11 cellular contexts compared by ENCODE assay signal in the genomic region with DNA sequence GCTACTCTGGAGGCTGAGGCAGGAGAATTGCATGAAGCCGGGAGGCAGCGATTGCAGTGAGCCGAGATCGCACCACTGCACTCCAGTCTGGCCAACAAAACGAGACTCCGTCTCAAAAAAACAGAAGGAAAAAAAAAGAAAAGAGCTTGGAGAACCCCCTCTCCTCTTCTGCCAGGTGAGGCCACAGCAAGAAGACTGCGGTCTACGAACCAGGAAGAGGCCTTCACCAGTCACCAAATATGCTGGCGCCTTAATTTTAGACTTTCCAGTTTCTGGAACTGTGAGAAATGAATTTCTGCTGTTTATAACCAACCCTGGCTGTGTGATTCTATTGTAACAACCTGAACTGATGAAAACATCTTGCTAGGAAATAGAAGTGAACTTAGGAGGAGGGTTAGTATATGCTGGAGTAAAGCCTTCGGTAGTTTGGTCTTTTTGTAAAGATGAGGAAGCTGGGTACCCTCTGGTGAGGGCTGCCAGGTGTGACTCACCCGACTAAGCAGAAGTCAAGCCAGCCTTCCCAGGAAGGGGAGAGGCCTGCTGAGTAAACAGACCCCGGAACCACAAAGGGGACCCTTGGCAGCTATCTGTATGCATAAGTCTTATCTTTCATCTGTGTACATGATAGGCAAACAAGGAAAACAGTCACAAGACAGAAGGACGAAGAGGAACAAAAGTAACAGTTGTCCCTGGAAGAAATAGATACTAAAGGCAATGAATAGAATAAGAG.
DNase-seq lines count a peak whose midpoint lies in the region; ATAC-seq, FAIRE-seq and TF ChIP-seq lines count a peak whose summit lies in the region.
"Had no signal": no experiment of that assay in that cellular context is flagged by ENCODE, and none has a peak within 500 bp of the region (broad histone marks: within the 10 kb centered on the region; RNA-seq: fewer than 3 reads in every experiment).

No MANE protein-coding gene starts in this region.

- RAD21 ChIA-PET in HCT116 (lab: Charles Lee; ENCODE audit: low non-redundant PET in 1 of 2, low total read pairs in 2 of 2, uncharacterized antibody in 2 of 2, unreplicated experiment in 2 of 2), result no interaction called here

- TF ChIP-seq RAD21 in HCT116 (IDR thresholded peaks at IDR 0.05; ENCODE audit: low read depth), result no peak

- peaks cover 4 to 7% of the 10 kb centered on the region in 2 donors for H3K27me3 Mint-ChIP-seq in T-cell

- 67 to 72% (median 70%) methylated on average over 13 of the region's 13 CpGs for WGBS in small intestine, 3 donors

- H3K36me3 Mint-ChIP-seq in T-cell, result peaks cover 8% of the 10 kb centered on the region

- H3K9me3 Mint-ChIP-seq in T-cell, result peaks cover 7 to 19% (median 9%) of the 10 kb centered on the region in 3 donors

- H3K4me1 ChIP-seq in HCT116 (ENCODE audit: control insufficient read depth in 1 of 2, insufficient read depth in 2 of 2, low read length in 2 of 2) (peaks cover 14 to 18% of the 10 kb centered on the region in 2 experiments; a peak in 3 of 4 replicates), tibial artery (peaks cover 7 to 29% (median 18%) of the 10 kb centered on the region in 4 donors), small intestine (ENCODE audit: control insufficient read depth in 2 of 2, insufficient read depth in 1 of 2, low read depth in 1 of 2, low read length in 1 of 2) (no peaks in the 10 kb centered on the region)
- H3K4me1 ChIP-seq: HAP-1 had no signal

- H3K4me3 Mint-ChIP-seq in T-cell, result peak overlapping the region in 2 of 3 donors; percentile 47 to 51

- ATAC-seq in HCT116 (peak; percentile 59), T-cell (replicated peaks in 1 of 4) (peak; percentile 57 to 90 (median 74))

- peak overlapping the region; percentile 69 for H3K27ac ChIP-seq in C4-2B
- no peak overlapping the region; the same call in 1 of the 2 replicates for H3K27ac ChIP-seq in HCT116 (ENCODE audit: low read depth, low read length)
- H3K27ac ChIP-seq in tibial artery, result no peak overlapping the region
- no peak overlapping the region for H3K27ac ChIP-seq in small intestine (ENCODE audit: low read depth in 1 of 2, low read length in 1 of 2)

- DNase-seq in HCT116 (ENCODE audit: low read depth, low spot score) (no peak), T-cell (peak in 1 of 34 experiments; percentile 25), glomerular endothelial cell (ENCODE audit: extremely low read depth, low read depth, low spot score) (peak; percentile 16), tibial artery (no peak), small intestine (no peak), NCI-H524 treated with DMSO at 0.1 percent for 48 hours (lab: John Stamatoyannopoulos, UW) (no peak), NCI-H1048 (lab: John Stamatoyannopoulos, UW) (no peak)
- DNase-seq: islet precursor cell, NCI-H2227 treated with DMSO at 0.1 percent for 48 hours had no signal

- FAIRE-seq in small intestine (lab: Jason Lieb, UNC), result no peak

- TF ChIP-seq POLR2A in HCT116 (IDR thresholded peaks at IDR 0.05; ENCODE audit: borderline replicate concordance, extremely low read depth, insufficient read depth, insufficient read length), result no peak

- H3K27ac Mint-ChIP-seq in T-cell, result peak overlapping the region; percentile 74 to 87

- H3K27me3 ChIP-seq in HCT116 (ENCODE audit: insufficient read depth, low read length) (no peaks in the 10 kb centered on the region), tibial artery (no peaks in the 10 kb centered on the region), small intestine (ENCODE audit: control insufficient read depth in 2 of 2, insufficient read depth in 2 of 2, low read length in 2 of 2) (no peaks in the 10 kb centered on the region)

- peaks cover 21 to 24% (median 21%) of the 10 kb centered on the region in 3 donors for H3K4me1 Mint-ChIP-seq in T-cell

- no peak overlapping the region for H2AFZ ChIP-seq in HCT116 (ENCODE audit: low read depth, low read length, poor library complexity, severe bottlenecking)

- no peaks in the 10 kb centered on the region for H3K36me3 ChIP-seq in HCT116 (ENCODE audit: control insufficient read depth in 1 of 2, insufficient read depth in 2 of 2, low read length in 2 of 2)
- no peaks in the 10 kb centered on the region for H3K36me3 ChIP-seq in tibial artery
- H3K36me3 ChIP-seq in small intestine (ENCODE audit: control insufficient read depth in 2 of 2, insufficient read depth in 2 of 2, low read length in 2 of 2), result no peaks in the 10 kb centered on the region
- H3K36me3 ChIP-seq: HAP-1 had no signal

- H3K9me3 ChIP-seq in HCT116 (ENCODE audit: control insufficient read depth in 1 of 2, insufficient read depth in 1 of 2, low read depth in 1 of 2, low read length in 2 of 2) (no peaks in the 10 kb centered on the region), tibial artery (peaks cover 0 to 5% (median 0%) of the 10 kb centered on the region in 3 donors), small intestine (ENCODE audit: control insufficient read depth, low read depth) (no peaks in the 10 kb centered on the region)

- POLR2A ChIA-PET in HCT116 (lab: Charles Lee), result no interaction called here
- POLR2A ChIA-PET in T-cell (lab: Charles Lee), result no interaction called here

- H3K9ac ChIP-seq in HCT116 (ENCODE audit: low read length), result no peak overlapping the region

- no peaks in the 10 kb centered on the region for H3K9me2 ChIP-seq in HCT116 (ENCODE audit: insufficient read depth)

- CTCF ChIA-PET in HCT116 (lab: Charles Lee), result no interaction called here
- CTCF ChIA-PET in T-cell (lab: Charles Lee), result no interaction called here

- no peaks in the 10 kb centered on the region for H4K20me1 ChIP-seq in HCT116 (ENCODE audit: insufficient read depth)

- no peak overlapping the region for H3K4me3 ChIP-seq in HCT116 (replicated peaks in 1 of 2; ENCODE audit: low read depth in 1 of 2, low read length in 2 of 2)
- H3K4me3 ChIP-seq in tibial artery, result no peak overlapping the region
- no peak overlapping the region for H3K4me3 ChIP-seq in small intestine (ENCODE audit: low read depth in 1 of 2, low read length in 2 of 2)
- H3K4me3 ChIP-seq: HAP-1 had no signal

- H3K79me2 ChIP-seq in HCT116 (ENCODE audit: insufficient read depth, low read length), result no peaks in the 10 kb centered on the region

- H3K4me2 ChIP-seq in HCT116 (ENCODE audit: low read length), result peak overlapping the region; percentile 10; the same call in 1 of the 2 replicates

- intact Hi-C loops in HCT116 (cut with micrococcal nuclease) (no loop called here), tibial artery (cut with DNase I; ENCODE audit: low total_unique reads) (no loop called here)

- BruUV-seq in HCT116 (replicated peaks; lab: Mats Ljungman, UMichigan), result no TSS peak

- no peak for TF ChIP-seq CTCF in C4-2B (conservative IDR thresholded peaks at IDR 0.05)
- no peak for TF ChIP-seq CTCF in HCT116 (IDR thresholded peaks at IDR 0.05 in 2 of 3, conservative IDR thresholded peaks at IDR 0.05 in 1 of 3; ENCODE audit: borderline replicate concordance in 1 of 3, insufficient read depth in 1 of 3, low read depth in 2 of 3, low read length in 2 of 3)
- no peak for TF ChIP-seq CTCF in tibial artery (IDR thresholded peaks at IDR 0.05)

TF ChIP-seq in HCT116, 20 proteins besides CTCF, POLR2A, EP300 and RAD21:
- no peak for TF ChIP-seq ZFX (IDR thresholded peaks at IDR 0.05)
- TF ChIP-seq SIN3A (IDR thresholded peaks at IDR 0.05; ENCODE audit: low read depth), result no peak
- TF ChIP-seq POLR2AphosphoS5 (IDR thresholded peaks at IDR 0.05; ENCODE audit: low read depth, low read length), result no peak
- no peak for TF ChIP-seq ELF1 (IDR thresholded peaks at IDR 0.05; ENCODE audit: borderline replicate concordance, low read depth)
- TF ChIP-seq, protein P1, sequence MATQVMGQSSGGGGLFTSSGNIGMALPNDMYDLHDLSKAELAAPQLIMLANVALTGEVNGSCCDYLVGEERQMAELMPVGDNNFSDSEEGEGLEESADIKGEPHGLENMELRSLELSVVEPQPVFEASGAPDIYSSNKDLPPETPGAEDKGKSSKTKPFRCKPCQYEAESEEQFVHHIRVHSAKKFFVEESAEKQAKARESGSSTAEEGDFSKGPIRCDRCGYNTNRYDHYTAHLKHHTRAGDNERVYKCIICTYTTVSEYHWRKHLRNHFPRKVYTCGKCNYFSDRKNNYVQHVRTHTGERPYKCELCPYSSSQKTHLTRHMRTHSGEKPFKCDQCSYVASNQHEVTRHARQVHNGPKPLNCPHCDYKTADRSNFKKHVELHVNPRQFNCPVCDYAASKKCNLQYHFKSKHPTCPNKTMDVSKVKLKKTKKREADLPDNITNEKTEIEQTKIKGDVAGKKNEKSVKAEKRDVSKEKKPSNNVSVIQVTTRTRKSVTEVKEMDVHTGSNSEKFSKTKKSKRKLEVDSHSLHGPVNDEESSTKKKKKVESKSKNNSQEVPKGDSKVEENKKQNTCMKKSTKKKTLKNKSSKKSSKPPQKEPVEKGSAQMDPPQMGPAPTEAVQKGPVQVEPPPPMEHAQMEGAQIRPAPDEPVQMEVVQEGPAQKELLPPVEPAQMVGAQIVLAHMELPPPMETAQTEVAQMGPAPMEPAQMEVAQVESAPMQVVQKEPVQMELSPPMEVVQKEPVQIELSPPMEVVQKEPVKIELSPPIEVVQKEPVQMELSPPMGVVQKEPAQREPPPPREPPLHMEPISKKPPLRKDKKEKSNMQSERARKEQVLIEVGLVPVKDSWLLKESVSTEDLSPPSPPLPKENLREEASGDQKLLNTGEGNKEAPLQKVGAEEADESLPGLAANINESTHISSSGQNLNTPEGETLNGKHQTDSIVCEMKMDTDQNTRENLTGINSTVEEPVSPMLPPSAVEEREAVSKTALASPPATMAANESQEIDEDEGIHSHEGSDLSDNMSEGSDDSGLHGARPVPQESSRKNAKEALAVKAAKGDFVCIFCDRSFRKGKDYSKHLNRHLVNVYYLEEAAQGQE (IDR thresholded peaks at IDR 0.05; ENCODE audit: low read depth), result no peak
- peak; percentile 35; the same call in 1 of the 2 replicates for TF ChIP-seq SP1 (IDR thresholded peaks at IDR 0.05; ENCODE audit: low read depth)
- TF ChIP-seq FOSL1 (IDR thresholded peaks at IDR 0.05; ENCODE audit: low read depth), result no peak
